Comparison of ENCODE assay signal across 22 cellular contexts in the genomic region with DNA sequence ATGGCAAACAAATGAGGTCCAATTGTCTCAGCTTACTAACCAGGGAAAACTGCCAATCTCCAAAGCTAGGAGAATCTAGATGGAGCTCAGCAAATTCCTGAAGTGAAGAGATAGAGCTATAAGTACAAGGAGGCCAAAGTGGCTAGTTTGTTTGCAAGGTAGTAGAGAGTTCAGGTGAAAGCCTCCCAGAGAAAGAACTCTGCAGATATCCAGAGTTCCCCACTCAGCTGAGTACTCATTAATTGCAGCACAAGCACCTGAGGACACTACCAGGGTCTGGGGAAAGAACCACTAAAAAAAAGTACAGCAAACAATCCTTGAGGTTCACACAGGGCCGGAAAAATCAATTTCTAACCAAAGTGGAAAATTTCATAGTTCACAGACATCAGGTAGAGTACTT.
"Had no signal": no experiment of that assay in that cellular context is flagged by ENCODE, and none has a peak within 500 bp of the region (broad histone marks: within the 10 kb centered on the region; RNA-seq: fewer than 3 reads in every experiment).

No MANE protein-coding gene starts in this region.

- FAIRE-seq: keratinocyte, small intestine, urothelium cell line had no signal

- H3K27ac ChIP-seq: coronary artery, gastrocnemius medialis, heart right ventricle, left ventricle myocardium inferior, neural progenitor cell, ovary had no signal

- H3K4me1 ChIP-seq: gastrocnemius medialis, heart right ventricle, left ventricle myocardium inferior, neural progenitor cell had no signal

- H2AFZ ChIP-seq: neural progenitor cell had no signal

- H3K9me3 ChIP-seq: gastrocnemius medialis had no signal

- ATAC-seq: gastrocnemius medialis; heart right ventricle; left cardiac atrium; natural killer cell treated with Interleukin-12 subunit alpha and Interleukin-12 subunit beta and Interleukin-15 and Interleukin-18, amount 100 ng/mL, for 72 hours; right cardiac atrium had no signal

- DNase-seq: effector CD4-positive, alpha-beta T cell; gastrocnemius medialis; heart right ventricle; immature natural killer cell; left cardiac atrium; left ventricle myocardium inferior; mesenchymal stem cell; midbrain; nucleus accumbens; ovary; right cardiac atrium; small intestine; stimulated activated CD4-positive, alpha-beta T cell treated with anti-CD3 and anti-CD28 coated beads, Interleukin-12 subunit alpha, Interleukin-12 subunit beta, amount 100 ng/mL, for 4 hours; stimulated activated CD4-positive, alpha-beta T cell treated with anti-CD3 and anti-CD28 coated beads, Interleukin-2, amount 100 ng/mL, for 48 hours; stimulated activated naive CD4-positive, alpha-beta T cell treated with Interleukin-2 at 50 U/mL for 16 hours had no signal

- H3K27ac Mint-ChIP-seq: immature natural killer cell; natural killer cell treated with Interleukin-12 subunit alpha and Interleukin-12 subunit beta and Interleukin-15 and Interleukin-18, amount 100 ng/mL, for 72 hours; neural progenitor cell; type B pancreatic cell had no signal

- H3K4me1 Mint-ChIP-seq: immature natural killer cell, neural progenitor cell had no signal

- H3K27me3 ChIP-seq: gastrocnemius medialis, heart right ventricle, neural progenitor cell, ovary had no signal

- H3K9ac ChIP-seq: neural progenitor cell had no signal

- H3K36me3 ChIP-seq: gastrocnemius medialis, heart right ventricle, left ventricle myocardium inferior, neural progenitor cell, ovary had no signal

- H3K4me2 ChIP-seq: neural progenitor cell had no signal

- H3K4me3 ChIP-seq: coronary artery, gastrocnemius medialis, heart right ventricle, left ventricle myocardium inferior, lung, neural progenitor cell, ovary had no signal

- H3K27me3 Mint-ChIP-seq: natural killer cell treated with Interleukin-12 subunit alpha and Interleukin-12 subunit beta and Interleukin-15 and Interleukin-18, amount 100 ng/mL, for 72 hours; type B pancreatic cell had no signal

- H3K4me3 Mint-ChIP-seq: immature natural killer cell; natural killer cell treated with Interleukin-12 subunit alpha and Interleukin-12 subunit beta and Interleukin-15 and Interleukin-18, amount 100 ng/mL, for 72 hours; neural progenitor cell; type B pancreatic cell had no signal

- H3K36me3 Mint-ChIP-seq: immature natural killer cell, neural progenitor cell had no signal
